17 cellular contexts compared by ENCODE assay signal in genomic region chr10:67785098-67785497, GRCh38. TPM values are rescaled to one million over a fixed set of nuclear protein-coding genes. Genes with fewer than 3 reads are reported as not detected.
DNase-seq lines count a peak whose midpoint lies in the region; ATAC-seq, FAIRE-seq and TF ChIP-seq lines count a peak whose summit lies in the region.
"Had no signal": no experiment of that assay in that cellular context is flagged by ENCODE, and none has a peak within 500 bp of the region (broad histone marks: within the 10 kb centered on the region; RNA-seq: fewer than 3 reads in every experiment).

No MANE protein-coding gene starts in this region.

- peaks cover 0 to 2% (median 0%) of the 10 kb centered on the region in 3 donors for H3K27me3 Mint-ChIP-seq in CD14-positive monocyte (ENCODE audit: low read depth in 3 of 3)
- H3K27me3 Mint-ChIP-seq in CD8-positive, alpha-beta T cell (ENCODE audit: low read depth): peaks cover 3% of the 10 kb centered on the region
- peaks cover 2% of the 10 kb centered on the region for H3K27me3 Mint-ChIP-seq in activated naive CD8-positive, alpha-beta T cell treated with anti-CD3 and anti-CD28 coated beads, Interleukin-2, amount 50 U/mL, for 24 hours

- TF ChIP-seq CTCF in CD14-positive monocyte (IDR thresholded peaks at IDR 0.05): no peak
- no peak for TF ChIP-seq CTCF in CD8-positive, alpha-beta T cell (IDR thresholded peaks at IDR 0.05)
- no peak for TF ChIP-seq CTCF in kidney (IDR thresholded peaks at IDR 0.05; ENCODE audit: borderline replicate concordance, extremely low read depth, insufficient read depth)

- CTCF ChIA-PET in CD8-positive, alpha-beta T cell (lab: Charles Lee): interaction anchor here (0.9 to 10.8 kb wide), 4 partner anchors 89 to 371 kb away, joined by 3 to 300 read pairs (median 37); partner anchors contain the start of gene CTNNA3

- H3K4me1 ChIP-seq in CD8-positive, alpha-beta T cell (ENCODE audit: insufficient read depth, low read length): peaks cover 7% of the 10 kb centered on the region
- H3K4me1 ChIP-seq in kidney (ENCODE audit: control insufficient read depth in 1 of 2, insufficient read depth in 1 of 2, low read depth in 1 of 2, low read length in 2 of 2): no peaks in the 10 kb centered on the region

- ATAC-seq in CD8-positive, alpha-beta T cell: peak; percentile 51
- peak; percentile 52 for ATAC-seq in activated naive CD8-positive, alpha-beta T cell treated with anti-CD3 and anti-CD28 coated beads, Interleukin-2, amount 50 U/mL, for 24 hours
- ATAC-seq in SK-N-SH treated with all-trans-retinoic acid at 6 μM for 48 hours (no peak), GM21528 (IDR thresholded peaks at IDR 0.05; ENCODE audit: low FRiP score, unreplicated experiment) (no peak)
- ATAC-seq: sciatic nerve had no signal

- H3K4me3 ChIP-seq in CD8-positive, alpha-beta T cell (ENCODE audit: low read depth, low read length): no peak overlapping the region
- H3K4me3 ChIP-seq in kidney (ENCODE audit: low read length in 2 of 2): no peak overlapping the region
- H3K4me3 ChIP-seq: GM23248, stomach had no signal

- intact Hi-C loops in CD14-positive monocyte (cut with micrococcal nuclease): loop anchor here (10.0 kb wide), 2 partner anchors 120 to 370 kb away; no protein-coding TSS in a partner anchor
- intact Hi-C loops in CD8-positive, alpha-beta T cell (cut with DNase I, micrococcal nuclease): loop anchor here (5.0 to 10.0 kb wide), 3 partner anchors 422 to 1110 kb away; no protein-coding TSS in a partner anchor
- intact Hi-C loops in kidney (cut with DNase I): no loop called here

- H3K9ac ChIP-seq in kidney (ENCODE audit: low read length in 2 of 2): no peak overlapping the region
- H3K9ac ChIP-seq: GM23248 had no signal

- peaks cover 0 to 2% (median 0%) of the 10 kb centered on the region in 7 donors for H3K9me3 Mint-ChIP-seq in CD14-positive monocyte
- H3K9me3 Mint-ChIP-seq in CD8-positive, alpha-beta T cell: no peaks in the 10 kb centered on the region
- no peaks in the 10 kb centered on the region for H3K9me3 Mint-ChIP-seq in activated naive CD8-positive, alpha-beta T cell treated with anti-CD3 and anti-CD28 coated beads, Interleukin-2, amount 50 U/mL, for 24 hours

- POLR2A ChIA-PET in CD8-positive, alpha-beta T cell (lab: Charles Lee): interaction anchor here (0.6 kb wide), 1 partner anchor 14 kb away, joined by 3 read pairs; no protein-coding TSS in a partner anchor

- DNase-seq in CD14-positive monocyte (ENCODE audit: low spot score) (no peak), NCI-H69 (lab: John Stamatoyannopoulos, UW) (peak; percentile 61), kidney (no peak), HCEC 1CT (no peak)
- no peak for DNase-seq in CD8-positive, alpha-beta T cell
- no peak for DNase-seq in activated naive CD8-positive, alpha-beta T cell treated with anti-CD3 and anti-CD28 coated beads, Interleukin-2, amount 50 U/mL, for 24 hours
- DNase-seq: activated gamma-delta T cell treated with Interleukin-2 at 50 U/mL for 16 hours, C1 segment of cervical spinal cord, foreskin fibroblast, GF-D8, mesenchymal stem cell, stomach had no signal

- no peak overlapping the region for H3K4me3 Mint-ChIP-seq in CD14-positive monocyte
- no peak overlapping the region for H3K4me3 Mint-ChIP-seq in CD8-positive, alpha-beta T cell
- H3K4me3 Mint-ChIP-seq in activated naive CD8-positive, alpha-beta T cell treated with anti-CD3 and anti-CD28 coated beads, Interleukin-2, amount 50 U/mL, for 24 hours: no peak overlapping the region

- peaks cover 31% of the 10 kb centered on the region for H3K4me1 Mint-ChIP-seq in CD14-positive monocyte
- peaks cover 20% of the 10 kb centered on the region for H3K4me1 Mint-ChIP-seq in CD8-positive, alpha-beta T cell (ENCODE audit: low read depth)
- peaks cover 39% of the 10 kb centered on the region for H3K4me1 Mint-ChIP-seq in activated naive CD8-positive, alpha-beta T cell treated with anti-CD3 and anti-CD28 coated beads, Interleukin-2, amount 50 U/mL, for 24 hours

- H3K27ac Mint-ChIP-seq in CD14-positive monocyte: peak overlapping the region in 4 of 7 donors; percentile 40 to 77 (median 66)
- no peak overlapping the region for H3K27ac Mint-ChIP-seq in CD8-positive, alpha-beta T cell
- no peak overlapping the region for H3K27ac Mint-ChIP-seq in activated naive CD8-positive, alpha-beta T cell treated with anti-CD3 and anti-CD28 coated beads, Interleukin-2, amount 50 U/mL, for 24 hours

- H3K27me3 ChIP-seq in CD8-positive, alpha-beta T cell (ENCODE audit: insufficient read depth, low read length): no peaks in the 10 kb centered on the region

- no peaks in the 10 kb centered on the region for H3K36me3 ChIP-seq in CD8-positive, alpha-beta T cell (ENCODE audit: insufficient read depth, low read length)
- H3K36me3 ChIP-seq in kidney (ENCODE audit: control insufficient read depth in 1 of 2, insufficient read depth in 2 of 2, low read length in 2 of 2): no peaks in the 10 kb centered on the region
- H3K36me3 ChIP-seq: stomach had no signal

- FAIRE-seq in kidney (lab: Jason Lieb, UNC): no peak
- FAIRE-seq: GM18507 had no signal

- no peaks in the 10 kb centered on the region for H3K36me3 Mint-ChIP-seq in CD14-positive monocyte
- H3K36me3 Mint-ChIP-seq in CD8-positive, alpha-beta T cell: no peaks in the 10 kb centered on the region
- H3K36me3 Mint-ChIP-seq in activated naive CD8-positive, alpha-beta T cell treated with anti-CD3 and anti-CD28 coated beads, Interleukin-2, amount 50 U/mL, for 24 hours (ENCODE audit: low read depth): no peaks in the 10 kb centered on the region

- no peak overlapping the region for H3K27ac ChIP-seq in CD8-positive, alpha-beta T cell (ENCODE audit: low read depth, low read length)
- H3K27ac ChIP-seq in kidney (ENCODE audit: low read depth in 2 of 2, low read length in 2 of 2): no peak overlapping the region
- H3K27ac ChIP-seq: GM23248, stomach had no signal

- H3K9me3 ChIP-seq in CD8-positive, alpha-beta T cell (ENCODE audit: low read length): no peaks in the 10 kb centered on the region
- H3K9me3 ChIP-seq in kidney (ENCODE audit: control insufficient read depth in 1 of 2, low read length in 2 of 2): no peaks in the 10 kb centered on the region
- H3K9me3 ChIP-seq: stomach had no signal

TF ChIP-seq in SK-N-SH treated with all-trans-retinoic acid at 6 μM for 48 hours, 23 proteins besides CTCF, POLR2A, EP300 and RAD21 (continues in another document):
- no peak for TF ChIP-seq POU6F1 (CRISPR knock-in tag; IDR thresholded peaks at IDR 0.05; ENCODE audit: borderline replicate concordance, low read depth)
- TF ChIP-seq RARB (CRISPR knock-in tag; IDR thresholded peaks at IDR 0.05): no peak
- no peak for TF ChIP-seq ZNF70 (CRISPR knock-in tag; IDR thresholded peaks at IDR 0.05)
- no peak for TF ChIP-seq ZFP30 (CRISPR knock-in tag; IDR thresholded peaks at IDR 0.05)
- TF ChIP-seq BACH2 (CRISPR knock-in tag; IDR thresholded peaks at IDR 0.05; ENCODE audit: borderline replicate concordance): no peak
- no peak for TF ChIP-seq OSR1 (CRISPR knock-in tag; IDR thresholded peaks at IDR 0.05)
- TF ChIP-seq TSHZ2 (CRISPR knock-in tag; IDR thresholded peaks at IDR 0.05): no peak

RNA-seq across cellular contexts. Expression of gene DNAJC12, which starts 52.9 kb away (rescaled TPM):
- polyA plus RNA-seq in CD14-positive monocyte (not detected), kidney (ENCODE audit: insufficient read depth, low read depth, low replicate concordance) (33.9 TPM)
- not detected for total RNA-seq in CD8-positive, alpha-beta T cell
- 2.5 TPM for total RNA-seq in kidney

Comparison
In these comparisons a context has a peak if more than half of its experiments do, and no peak if none do; other contexts are left out.
1. H3K27ac Mint-ChIP-seq: peak in CD14-positive monocyte (4 of 7); none in CD8-positive, alpha-beta T cell (single experiment) and activated naive CD8-positive, alpha-beta T cell treated with anti-CD3 and anti-CD28 coated beads, Interleukin-2, amount 50 U/mL, for 24 hours (single experiment).
2. ATAC-seq: peak in CD8-positive, alpha-beta T cell (single experiment) and activated naive CD8-positive, alpha-beta T cell treated with anti-CD3 and anti-CD28 coated beads, Interleukin-2, amount 50 U/mL, for 24 hours (single experiment); none in SK-N-SH treated with all-trans-retinoic acid at 6 μM for 48 hours (single experiment) and GM21528 (single experiment).